In genomic region chr5:177425801-177426565, GRCh38 we compare ENCODE assay signal across 8 cellular contexts. TPM values are rescaled to one million over a fixed set of nuclear protein-coding genes. Genes with fewer than 3 reads are reported as not detected.
DNase-seq lines count a peak whose midpoint lies in the region; ATAC-seq and TF ChIP-seq lines count a peak whose summit lies in the region.

No MANE protein-coding gene starts in this region.

- peaks cover 5% of the 10 kb centered on the region for H3K36me3 Mint-ChIP-seq in IgD-negative memory B cell

- peak; percentile 73 for ATAC-seq in GM21576 (IDR thresholded peaks at IDR 0.05; ENCODE audit: unreplicated experiment)

- H3K27ac Mint-ChIP-seq in IgD-negative memory B cell: peak overlapping the region; percentile 94 to 99 (median 95)

- DNase-seq in DMS153 (lab: John Stamatoyannopoulos, UW) (peak; percentile 98), OCI-M1 (lab: John Stamatoyannopoulos, UW) (peak; percentile 100), activated T-cell treated with anti-CD3 and anti-CD28 coated beads for 48 hours (ENCODE audit: low read depth) (peak; percentile 98), epithelial cell of esophagus (ENCODE audit: low read depth) (peak; percentile 100), middle frontal gyrus (ENCODE audit: extremely low spot score, low spot score) (peak; percentile 99)
- DNase-seq in stimulated activated CD8-positive, alpha-beta memory T cell treated with anti-CD3 and anti-CD28 coated beads, Interleukin-2, amount 100 ng/mL, for 1 hour (ENCODE audit: low read depth in 2 of 2): peak; percentile 97 to 99

- H3K4me3 ChIP-seq in epithelial cell of esophagus (ENCODE audit: low read length): peak overlapping the region; percentile 61

- H3K4me1 Mint-ChIP-seq in IgD-negative memory B cell: peaks cover 23 to 36% (median 26%) of the 10 kb centered on the region in 3 donors

- peak overlapping the region; percentile 88 to 96 (median 92) for H3K4me3 Mint-ChIP-seq in IgD-negative memory B cell

- no peak for TF ChIP-seq CTCF in epithelial cell of esophagus (IDR thresholded peaks at IDR 0.05; ENCODE audit: insufficient read depth, low read depth, low read length, missing control alignments)

- H3K27me3 Mint-ChIP-seq in IgD-negative memory B cell: no peaks in the 10 kb centered on the region

- no peaks in the 10 kb centered on the region for H3K9me3 Mint-ChIP-seq in IgD-negative memory B cell

RNA-seq across cellular contexts. Expression of gene GRK6, which starts 0.5 kb away (rescaled TPM):
- 107 TPM for polyA plus RNA-seq in IgD-negative memory B cell

RNA-seq across cellular contexts. Expression of gene F12, which starts 16.6 kb away (rescaled TPM):
- polyA plus RNA-seq in IgD-negative memory B cell: 0.78 TPM

RNA-seq across cellular contexts. Expression of gene PRR7, which starts 20.6 kb away (rescaled TPM):
- polyA plus RNA-seq in IgD-negative memory B cell: 23.1 TPM

RNA-seq across cellular contexts. Expression of gene PFN3, which starts 25.5 kb away (rescaled TPM):
- polyA plus RNA-seq in IgD-negative memory B cell: not detected

RNA-seq across cellular contexts. Expression of gene SLC34A1, which starts 41.7 kb away (rescaled TPM):
- polyA plus RNA-seq in IgD-negative memory B cell: not detected

Comparison
In these comparisons a context has a peak if more than half of its experiments do, and no peak if none do; other contexts are left out.
1. Peak in every context shown above with its lines: DNase-seq, ATAC-seq and H3K4me3 ChIP-seq.